In the genomic region with DNA sequence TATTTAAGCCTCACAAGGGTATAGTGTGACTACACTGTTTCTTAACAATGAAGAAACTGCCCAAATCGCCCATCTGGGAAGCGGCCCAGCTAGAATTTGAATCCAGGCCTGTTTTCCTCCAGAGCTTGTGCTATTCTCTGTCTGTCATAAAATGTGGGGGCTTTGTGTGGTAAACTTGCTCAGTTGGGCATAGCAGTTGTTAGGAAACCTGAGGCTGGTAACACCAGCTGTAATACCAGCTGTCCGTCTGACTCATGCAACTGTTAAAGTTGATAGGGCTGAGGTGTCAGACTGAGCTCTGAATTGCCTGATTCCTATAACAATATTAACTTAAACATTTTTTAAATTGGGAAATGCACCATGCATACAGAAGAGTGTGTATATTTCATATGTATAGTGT, we compare ENCODE assay signal across 18 cellular contexts. TPM values are rescaled to one million over a fixed set of nuclear protein-coding genes. Genes with fewer than 3 reads are reported as not detected.
DNase-seq lines count a peak whose midpoint lies in the region; ATAC-seq and TF ChIP-seq lines count a peak whose summit lies in the region.
"Had no signal": no experiment of that assay in that cellular context is flagged by ENCODE, and none has a peak within 500 bp of the region (broad histone marks: within the 10 kb centered on the region; RNA-seq: fewer than 3 reads in every experiment).

No MANE protein-coding gene starts in this region.

- peak overlapping the region in 1 of 2 donors; percentile 97 for H3K27ac Mint-ChIP-seq in effector memory CD8-positive, alpha-beta T cell
- H3K27ac Mint-ChIP-seq in activated naive CD4-positive, alpha-beta T cell treated with anti-CD3 and anti-CD28 coated beads, Interleukin-2, amount 10 ng/mL, durations not matched to agents 7 days and 5 days = no peak overlapping the region
- H3K27ac Mint-ChIP-seq: neural progenitor cell had no signal

- H3K27me3 ChIP-seq in Loucy (ENCODE audit: insufficient read depth, low read length, poor library complexity, severe bottlenecking) = no peaks in the 10 kb centered on the region
- no peaks in the 10 kb centered on the region for H3K27me3 ChIP-seq in PC-9 (ENCODE audit: insufficient read depth, low read depth)
- H3K27me3 ChIP-seq: heart left ventricle, left lung, neural progenitor cell had no signal

- H3F3A ChIP-seq in Loucy (ENCODE audit: low read depth) (no peaks in the 10 kb centered on the region), PC-9 (ENCODE audit: insufficient read depth, low read depth) (peaks cover 20% of the 10 kb centered on the region)

- CTCF ChIA-PET in PC-9 (lab: Charles Lee) = no interaction called here
- CTCF ChIA-PET in activated naive CD4-positive, alpha-beta T cell treated with anti-CD3 and anti-CD28 coated beads, Interleukin-2, amount 10 ng/mL, durations not matched to agents 7 days and 5 days (lab: Charles Lee) = interaction anchor here (0.7 to 1.3 kb wide), 3 partner anchors 13 to 91 kb away, joined by 3 to 5 read pairs (median 4); no protein-coding TSS in a partner anchor

- no peak overlapping the region for H2AFZ ChIP-seq in Loucy (ENCODE audit: low read length)
- H2AFZ ChIP-seq in PC-9 = no peak overlapping the region
- H2AFZ ChIP-seq: neural progenitor cell had no signal

- no peak overlapping the region for H3K27ac ChIP-seq in PC-9
- H3K27ac ChIP-seq: heart left ventricle, left lung, neural progenitor cell had no signal

- H3K9ac ChIP-seq in Loucy (ENCODE audit: low read depth, low read length, poor library complexity, severe bottlenecking) = peak overlapping the region; percentile 42
- H3K9ac ChIP-seq: neural progenitor cell had no signal

- H3K79me2 ChIP-seq in Loucy (ENCODE audit: insufficient read depth, low read length) (no peaks in the 10 kb centered on the region), PC-9 (ENCODE audit: low read depth) (no peaks in the 10 kb centered on the region)

- H4K20me1 ChIP-seq in Loucy (ENCODE audit: insufficient read depth, low read length, poor library complexity, severe bottlenecking) (no peaks in the 10 kb centered on the region), PC-9 (ENCODE audit: insufficient read depth) (no peaks in the 10 kb centered on the region)

- H3K4me2 ChIP-seq in Loucy (ENCODE audit: low read depth, low read length, poor library complexity, severe bottlenecking) = peak overlapping the region; percentile 31
- no peak overlapping the region for H3K4me2 ChIP-seq in PC-9
- H3K4me2 ChIP-seq: neural progenitor cell had no signal

- peaks cover 2 to 11% of the 10 kb centered on the region in 2 donors for H3K9me3 Mint-ChIP-seq in effector memory CD8-positive, alpha-beta T cell
- H3K9me3 Mint-ChIP-seq in activated naive CD4-positive, alpha-beta T cell treated with anti-CD3 and anti-CD28 coated beads, Interleukin-2, amount 10 ng/mL, durations not matched to agents 7 days and 5 days = peaks cover 26% of the 10 kb centered on the region

- H3K4me1 ChIP-seq in Loucy (ENCODE audit: insufficient read depth, low read length, poor library complexity, severe bottlenecking) (peaks cover 10% of the 10 kb centered on the region), PC-9 (replicated peaks; ENCODE audit: insufficient read depth) (peaks cover 30% of the 10 kb centered on the region)

- DNase-seq in NCI-H524 treated with DMSO at 0.1 percent for 48 hours (lab: John Stamatoyannopoulos, UW) = peak; percentile 18
- no peak for DNase-seq in effector memory CD8-positive, alpha-beta T cell
- DNase-seq in renal cortical epithelial cell (ENCODE audit: low read depth) = peak; percentile 63
- DNase-seq in PC-9 = no peak
- DNase-seq in activated naive CD4-positive, alpha-beta T cell treated with anti-CD3 and anti-CD28 coated beads, Interleukin-2, amount 10 ng/mL, durations not matched to agents 7 days and 5 days = no peak
- no peak for DNase-seq in SKM-1 (lab: John Stamatoyannopoulos, UW; ENCODE audit: unreplicated experiment)
- no peak for DNase-seq in head of caudate nucleus
- DNase-seq: activated naive CD4-positive, alpha-beta T cell treated with anti-CD3 and anti-CD28 coated beads, Interleukin-2, amount 50 U/mL, for 16 hours; central memory CD4-positive, alpha-beta T cell; heart left ventricle; left lung; NCI-H187; NCI-H774; SHP77 treated with DMSO at 0.1 percent for 48 hours had no signal

- no peaks in the 10 kb centered on the region for H3K27me3 Mint-ChIP-seq in effector memory CD8-positive, alpha-beta T cell
- no peaks in the 10 kb centered on the region for H3K27me3 Mint-ChIP-seq in activated naive CD4-positive, alpha-beta T cell treated with anti-CD3 and anti-CD28 coated beads, Interleukin-2, amount 10 ng/mL, durations not matched to agents 7 days and 5 days

- no TSS peak for BruUV-seq in PC-9 (replicated peaks; lab: Mats Ljungman, UMichigan)

- H3K4me1 Mint-ChIP-seq in effector memory CD8-positive, alpha-beta T cell (ENCODE audit: low read depth in 2 of 2) = peaks cover 28 to 40% of the 10 kb centered on the region in 2 donors
- H3K4me1 Mint-ChIP-seq in activated naive CD4-positive, alpha-beta T cell treated with anti-CD3 and anti-CD28 coated beads, Interleukin-2, amount 10 ng/mL, durations not matched to agents 7 days and 5 days = peaks cover 19% of the 10 kb centered on the region

- H3K4me3 Mint-ChIP-seq in effector memory CD8-positive, alpha-beta T cell = no peak overlapping the region
- H3K4me3 Mint-ChIP-seq in activated naive CD4-positive, alpha-beta T cell treated with anti-CD3 and anti-CD28 coated beads, Interleukin-2, amount 10 ng/mL, durations not matched to agents 7 days and 5 days = no peak overlapping the region
- H3K4me3 Mint-ChIP-seq: neural progenitor cell had no signal

- H3K9me2 ChIP-seq in Loucy (replicated peaks; ENCODE audit: low read depth, low read length) = no peaks in the 10 kb centered on the region
- H3K9me2 ChIP-seq in PC-9 (ENCODE audit: insufficient read depth) = no peaks in the 10 kb centered on the region

- ATAC-seq in effector memory CD8-positive, alpha-beta T cell (replicated peaks) = peak; percentile 27
- ATAC-seq: heart left ventricle, left lung, sciatic nerve had no signal

- POLR2A ChIA-PET in PC-9 (lab: Charles Lee; ENCODE audit: unreplicated experiment) = interaction anchor here (0.6 kb wide), 1 partner anchor 37 kb away, joined by 3 read pairs; no protein-coding TSS in a partner anchor

- H3K9me3 ChIP-seq in Loucy (ENCODE audit: insufficient read depth, low read depth, low read length) (peaks cover 17% of the 10 kb centered on the region; the same call in 1 of the 2 replicates), PC-9 (ENCODE audit: insufficient read depth, low read depth) (peaks cover 15% of the 10 kb centered on the region)

- no peaks in the 10 kb centered on the region for H3K36me3 ChIP-seq in Loucy (ENCODE audit: insufficient read depth, low read length)
- no peaks in the 10 kb centered on the region for H3K36me3 ChIP-seq in PC-9 (ENCODE audit: low read depth)
- H3K36me3 ChIP-seq: neural progenitor cell had no signal

- no peak for TF ChIP-seq CTCF in Loucy (conservative IDR thresholded peaks at IDR 0.05; ENCODE audit: low read length)
- TF ChIP-seq CTCF in PC-9 (conservative IDR thresholded peaks at IDR 0.05) = no peak

- no peak overlapping the region for H3K4me3 ChIP-seq in Loucy (ENCODE audit: low read length, poor library complexity, severe bottlenecking)
- no peak overlapping the region for H3K4me3 ChIP-seq in PC-9
- H3K4me3 ChIP-seq: heart left ventricle, left lung, neural progenitor cell had no signal

- H3K36me3 Mint-ChIP-seq in effector memory CD8-positive, alpha-beta T cell (ENCODE audit: insufficient read depth) = peaks cover 9% of the 10 kb centered on the region
- peaks cover 20% of the 10 kb centered on the region for H3K36me3 Mint-ChIP-seq in activated naive CD4-positive, alpha-beta T cell treated with anti-CD3 and anti-CD28 coated beads, Interleukin-2, amount 10 ng/mL, durations not matched to agents 7 days and 5 days

- intact Hi-C loops in PC-9 (cut with micrococcal nuclease; ENCODE audit: unreplicated experiment) (no loop called here), head of caudate nucleus (cut with DNase I) (no loop called here)

RNA-seq across cellular contexts. Expression of a gene that starts 9.3 kb away (rescaled TPM):
- total RNA-seq in renal cortical epithelial cell (0.10 and 0.17 TPM in 2 replicates), PC-9 (2021) (0.70 and 0.75 TPM in 2 replicates)
- total RNA-seq: G401 had no signal

RNA-seq across cellular contexts. Expression of a gene that starts 21.6 kb away (rescaled TPM):
- not detected in 2 replicates for total RNA-seq in renal cortical epithelial cell
- not detected in 2 replicates for total RNA-seq in PC-9 (2021)
- total RNA-seq: G401 had no signal

RNA-seq across cellular contexts. Expression of a gene that starts 39.2 kb away (rescaled TPM):
- total RNA-seq in renal cortical epithelial cell (63.1 and 87.3 TPM in 2 replicates), PC-9 (2021) (12.6 and 19.0 TPM in 2 replicates)

Comparison
In these comparisons a context has a peak if more than half of its experiments do, and no peak if none do; other contexts are left out.
1. DNase-seq: peak in NCI-H524 treated with DMSO at 0.1 percent for 48 hours (single experiment) and renal cortical epithelial cell (single experiment); none in effector memory CD8-positive, alpha-beta T cell (0 of 3), PC-9 (0 of 2), activated naive CD4-positive, alpha-beta T cell treated with anti-CD3 and anti-CD28 coated beads, Interleukin-2, amount 10 ng/mL, durations not matched to agents 7 days and 5 days (single experiment), SKM-1 (single experiment) and head of caudate nucleus (0 of 42).